22 cellular contexts compared by ENCODE assay signal in the genomic region with DNA sequence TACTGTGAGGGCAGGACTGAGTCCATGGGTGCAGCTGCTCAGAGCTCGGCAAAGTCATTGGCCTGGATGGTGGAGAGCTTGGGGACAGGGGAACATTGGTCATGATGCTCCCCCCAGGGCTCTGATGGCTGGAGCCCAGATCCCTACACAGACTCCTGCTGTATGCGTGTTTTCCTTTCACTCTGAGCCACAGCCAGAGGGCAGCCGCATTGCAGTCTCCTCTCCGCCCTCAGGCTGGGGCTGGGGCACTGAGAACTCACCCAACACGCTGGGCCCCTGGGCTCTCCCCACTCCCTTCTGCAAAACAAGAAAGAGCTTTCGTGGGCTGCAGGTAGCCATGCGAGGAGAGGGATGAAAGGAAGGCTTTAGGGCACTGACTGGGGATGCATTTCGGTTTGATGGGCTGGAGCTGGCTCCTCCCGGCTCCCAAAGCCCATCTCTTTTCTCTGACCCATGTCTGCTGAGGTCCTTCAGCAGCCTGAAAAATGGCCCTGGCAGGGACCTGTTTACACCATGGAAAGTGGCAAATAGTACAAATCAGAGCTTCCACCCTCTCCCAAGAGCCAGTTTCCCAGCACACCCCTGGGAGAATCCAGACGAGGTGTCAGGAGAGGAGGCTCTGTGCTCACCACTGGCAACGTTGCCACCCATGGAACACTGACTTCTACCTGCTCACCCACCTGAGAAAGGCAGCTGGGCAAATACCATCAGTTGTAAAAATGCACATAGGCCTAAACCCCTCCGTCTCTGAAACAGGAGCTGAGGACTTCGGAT. TPM values are rescaled to one million over a fixed set of nuclear protein-coding genes. Genes with fewer than 3 reads are reported as not detected.
DNase-seq lines count a peak whose midpoint lies in the region; ATAC-seq, FAIRE-seq and TF ChIP-seq lines count a peak whose summit lies in the region.
"Had no signal": no experiment of that assay in that cellular context is flagged by ENCODE, and none has a peak within 500 bp of the region (broad histone marks: within the 10 kb centered on the region; RNA-seq: fewer than 3 reads in every experiment).

No MANE protein-coding gene starts in this region.

- no peak for TF ChIP-seq RAD21 in HepG2 (CRISPR knock-in tag; IDR thresholded peaks at IDR 0.05)

- DNase-seq in HepG2 (ENCODE audit: low spot score) (no peak), right lobe of liver (no peak), frontal cortex (ENCODE audit: low spot score in 2 of 2) (peak; percentile 70 to 75), occipital lobe (lab: John Stamatoyannopoulos, UW) (peak; percentile 39), ACHN (no peak)
- DNase-seq in activated CD4-positive, alpha-beta T cell treated with anti-CD3 and anti-CD28 coated beads, Interleukin-2, amount 10 ng/mL, durations not matched to agents 24 days and 14 days = no peak
- DNase-seq: activated CD4-positive, alpha-beta memory T cell treated with anti-CD3 and anti-CD28 coated beads for 36 hours; activated naive CD4-positive, alpha-beta T cell treated with anti-CD3 and anti-CD28 coated beads, Interleukin-2, amount 50 U/mL, for 16 hours; activated T-cell treated with anti-CD3 and anti-CD28 coated beads, Interleukin-2, amount 50 U/mL, for 1 hour; CD4-positive, alpha-beta T cell; DMS153; left ventricle myocardium superior; NCI-H1436 treated with DMSO at 0.1 percent for 48 hours; NCI-H2171 treated with DMSO at 0.1 percent for 48 hours; NCI-H69; SHP77 treated with DMSO at 0.1 percent for 48 hours; stimulated activated CD4-positive, alpha-beta T cell treated with anti-CD3 and anti-CD28 coated beads, Interleukin-2, amount 100 ng/mL, for 48 hours; T-cell had no signal

- peaks cover 97% of the 10 kb centered on the region for H3K36me3 Mint-ChIP-seq in activated T-helper 17 cell treated with anti-CD3 and anti-CD28 coated beads, Interleukin-2, amount 50 U/mL, for 72 hours (ENCODE audit: low read depth)
- H3K36me3 Mint-ChIP-seq in activated CD4-positive, alpha-beta T cell treated with anti-CD3 and anti-CD28 coated beads, Interleukin-2, amount 10 ng/mL, durations not matched to agents 24 days and 14 days (ENCODE audit: low read depth) = peaks cover 61% of the 10 kb centered on the region

- H3K4me1 Mint-ChIP-seq in activated T-helper 17 cell treated with anti-CD3 and anti-CD28 coated beads, Interleukin-2, amount 50 U/mL, for 72 hours = no peaks in the 10 kb centered on the region
- H3K4me1 Mint-ChIP-seq in activated CD4-positive, alpha-beta T cell treated with anti-CD3 and anti-CD28 coated beads, Interleukin-2, amount 10 ng/mL, durations not matched to agents 24 days and 14 days = no peaks in the 10 kb centered on the region
- H3K4me1 Mint-ChIP-seq: T-cell had no signal

- in situ Hi-C loops in HepG2 (cut with HindIII; ENCODE audit: extremely low pct_ligation_motif_present, low pct_unique_long_range_greater_than_20kb) = no loop called here
- in situ Hi-C loops in ACHN (cut with HindIII; ENCODE audit: low pct_ligation_motif_present, low pct_unique_long_range_greater_than_20kb, low sequenced_read_pairs) = no loop called here

- TF ChIP-seq POLR2A in HepG2 (IDR thresholded peaks at IDR 0.05; ENCODE audit: insufficient read depth in 1 of 2, low read depth in 2 of 2, low read length in 2 of 2) = no peak
- TF ChIP-seq POLR2A in right lobe of liver (IDR thresholded peaks at IDR 0.05) = no peak

- H3K9me3 ChIP-seq in HepG2 (ENCODE audit: low read length) = no peaks in the 10 kb centered on the region
- no peaks in the 10 kb centered on the region for H3K9me3 ChIP-seq in right lobe of liver
- H3K9me3 ChIP-seq: gastroesophageal sphincter had no signal

- no peaks in the 10 kb centered on the region for H3K79me2 ChIP-seq in HepG2 (ENCODE audit: insufficient read depth, low read length)

- no peaks in the 10 kb centered on the region for H3K9me3 Mint-ChIP-seq in activated T-helper 17 cell treated with anti-CD3 and anti-CD28 coated beads, Interleukin-2, amount 50 U/mL, for 72 hours
- no peaks in the 10 kb centered on the region for H3K9me3 Mint-ChIP-seq in activated CD4-positive, alpha-beta T cell treated with anti-CD3 and anti-CD28 coated beads, Interleukin-2, amount 10 ng/mL, durations not matched to agents 24 days and 14 days
- H3K9me3 Mint-ChIP-seq: activated CD4-positive, alpha-beta memory T cell treated with anti-CD3 and anti-CD28 coated beads for 36 hours; CD4-positive, alpha-beta T cell; T-cell had no signal

- FAIRE-seq in HepG2 (lab: Jason Lieb, UNC) (no peak), frontal cortex (lab: Jason Lieb, UNC) (no peak)

- BruUV-seq in HepG2 (replicated peaks; lab: Mats Ljungman, UMichigan) = no TSS peak

- TF ChIP-seq CTCF in HepG2 (CRISPR knock-in tag; IDR thresholded peaks at IDR 0.05) = peak; percentile 24; the same call in 1 of the 2 replicates
- no peak for TF ChIP-seq CTCF in right lobe of liver (IDR thresholded peaks at IDR 0.05)

- CTCF ChIA-PET in HepG2 (lab: Yijun Ruan, JAX; ENCODE audit: low intra/inter-chr PET ratio, low total read pairs) = no interaction called here

- no peaks in the 10 kb centered on the region for H3K27me3 ChIP-seq in HepG2 (ENCODE audit: control insufficient read depth in 1 of 2, insufficient read depth in 2 of 2, low read length in 2 of 2)
- H3K27me3 ChIP-seq in right lobe of liver = no peaks in the 10 kb centered on the region
- H3K27me3 ChIP-seq: gastroesophageal sphincter had no signal

- no peak overlapping the region for H3K4me3 Mint-ChIP-seq in activated T-helper 17 cell treated with anti-CD3 and anti-CD28 coated beads, Interleukin-2, amount 50 U/mL, for 72 hours
- no peak overlapping the region for H3K4me3 Mint-ChIP-seq in activated CD4-positive, alpha-beta T cell treated with anti-CD3 and anti-CD28 coated beads, Interleukin-2, amount 10 ng/mL, durations not matched to agents 24 days and 14 days
- H3K4me3 Mint-ChIP-seq: activated CD4-positive, alpha-beta memory T cell treated with anti-CD3 and anti-CD28 coated beads for 36 hours; CD4-positive, alpha-beta T cell; T-cell had no signal

- intact Hi-C loops in HepG2 (cut with micrococcal nuclease; ENCODE audit: unreplicated experiment) = no loop called here
- intact Hi-C loops in right lobe of liver (cut with DNase I) = no loop called here
- intact Hi-C loops in activated CD4-positive, alpha-beta T cell treated with anti-CD3 and anti-CD28 coated beads, Interleukin-2, amount 10 ng/mL, durations not matched to agents 24 days and 14 days (cut with micrococcal nuclease) = no loop called here

- H3K4me1 ChIP-seq in HepG2 (ENCODE audit: insufficient read depth, low read length) (peaks cover 18% of the 10 kb centered on the region), right lobe of liver (peaks cover 0 to 2% (median 0%) of the 10 kb centered on the region in 4 donors)
- H3K4me1 ChIP-seq: gastroesophageal sphincter had no signal

- WGBS in HepG2 (ENCODE audit: low lambda C conversion rate) = 86% methylated on average over 9 of the region's 13 CpGs
- 83% methylated on average over 1 of the region's 13 CpGs for WGBS in right lobe of liver (ENCODE audit: insufficient coverage, low coverage, low lambda C conversion rate, missing lambda C conversion rate)

- no peak overlapping the region for H3K4me2 ChIP-seq in HepG2 (ENCODE audit: low read depth, low read length)

- POLR2A ChIA-PET in HepG2 (lab: Yijun Ruan, JAX) = interaction anchor here (0.9 kb wide), 1 partner anchor 9 kb away, joined by 3 read pairs; no protein-coding TSS in a partner anchor

- H3K4me3 ChIP-seq in HepG2 (replicated peaks in 1 of 3; ENCODE audit: insufficient read depth in 1 of 3, low read depth in 2 of 3, low read length in 3 of 3) = no peak overlapping the region
- no peak overlapping the region for H3K4me3 ChIP-seq in right lobe of liver
- H3K4me3 ChIP-seq: gastroesophageal sphincter, skin epidermis had no signal

- peak; percentile 25; the same call in 1 of the 3 replicates for ATAC-seq in HepG2
- no peak for ATAC-seq in right lobe of liver
- ATAC-seq in activated T-helper 17 cell treated with anti-CD3 and anti-CD28 coated beads, Interleukin-2, amount 50 U/mL, for 72 hours (replicated peaks) = no peak
- ATAC-seq in HG03571 (IDR thresholded peaks at IDR 0.05; ENCODE audit: unreplicated experiment) = no peak
- ATAC-seq: gastroesophageal sphincter, left ventricle myocardium superior, T-cell had no signal

- H2AFZ ChIP-seq in HepG2 (ENCODE audit: low read length) = no peak overlapping the region

- H3K27ac Mint-ChIP-seq in activated T-helper 17 cell treated with anti-CD3 and anti-CD28 coated beads, Interleukin-2, amount 50 U/mL, for 72 hours = no peak overlapping the region
- no peak overlapping the region for H3K27ac Mint-ChIP-seq in activated CD4-positive, alpha-beta T cell treated with anti-CD3 and anti-CD28 coated beads, Interleukin-2, amount 10 ng/mL, durations not matched to agents 24 days and 14 days
- H3K27ac Mint-ChIP-seq: activated CD4-positive, alpha-beta memory T cell treated with anti-CD3 and anti-CD28 coated beads for 36 hours; CD4-positive, alpha-beta T cell; T-cell had no signal

- H4K20me1 ChIP-seq in HepG2 (ENCODE audit: insufficient read depth, low read length) = no peaks in the 10 kb centered on the region

- H3K27ac ChIP-seq in HepG2 (ENCODE audit: extremely low read length, insufficient read depth, low read length) (no peak overlapping the region), right lobe of liver (no peak overlapping the region)
- H3K27ac ChIP-seq: gastroesophageal sphincter, skin epidermis had no signal

- TF ChIP-seq EP300 in HepG2 (IDR thresholded peaks at IDR 0.05; ENCODE audit: low read depth in 2 of 2, low read length in 2 of 2) (no peak), HepG2 (CRISPR knock-in tag; IDR thresholded peaks at IDR 0.05; ENCODE audit: borderline replicate concordance) (no peak)

- H3K9ac ChIP-seq in HepG2 (ENCODE audit: insufficient read depth, low read depth, low read length) = no peak overlapping the region

- no peaks in the 10 kb centered on the region for H3K27me3 Mint-ChIP-seq in activated T-helper 17 cell treated with anti-CD3 and anti-CD28 coated beads, Interleukin-2, amount 50 U/mL, for 72 hours
- H3K27me3 Mint-ChIP-seq in activated CD4-positive, alpha-beta T cell treated with anti-CD3 and anti-CD28 coated beads, Interleukin-2, amount 10 ng/mL, durations not matched to agents 24 days and 14 days = no peaks in the 10 kb centered on the region
- H3K27me3 Mint-ChIP-seq: activated CD4-positive, alpha-beta memory T cell treated with anti-CD3 and anti-CD28 coated beads for 36 hours; CD4-positive, alpha-beta T cell; T-cell had no signal

- H3K36me3 ChIP-seq in HepG2 (replicated peaks in 1 of 2; ENCODE audit: control insufficient read depth in 1 of 2, insufficient read depth in 2 of 2, low read length in 2 of 2) (no peaks in the 10 kb centered on the region), right lobe of liver (peaks cover 0 to 7% (median 2%) of the 10 kb centered on the region in 4 donors)

RNA-seq across cellular contexts. Expression of a gene that starts 43.9 kb away (rescaled TPM):
- total RNA-seq in HepG2 (2016; rRNA removed; fragmentation: Illumina TruSeq; extraction: Trizol) (6.2 and 7.8 TPM in 2 replicates), right lobe of liver (10 to 100 TPM; 17.5 to 53.1 (median 33.1) TPM), frontal cortex (36.7 TPM), occipital lobe (41.5 TPM)
- total RNA-seq in HepG2 (2016; cell fraction: cytosol; rRNA removed; fragmentation: Illumina TruSeq; extraction: Trizol; ENCODE audit: low read depth) = 2.0 and 2.6 TPM in 2 replicates
- total RNA-seq in HepG2 (2016; cell fraction: insoluble cytoplasmic fraction; rRNA removed; fragmentation: Illumina TruSeq; extraction: Trizol) = 6.2 and 7.8 TPM in 2 replicates
- 5.4 and 5.5 TPM in 2 replicates for total RNA-seq in HepG2 (2016; cell fraction: membrane; rRNA removed; fragmentation: Illumina TruSeq; extraction: Trizol)
- total RNA-seq in HepG2 (2016; cell fraction: nucleus; rRNA removed; fragmentation: Illumina TruSeq; extraction: Trizol) = 4.8 and 5.3 TPM in 2 replicates
- 7.4 and 10.8 TPM in 2 replicates for polyA plus RNA-seq in HepG2 (2011; rRNA removed)
- 3.5 and 4.8 TPM in 2 replicates for polyA plus RNA-seq in HepG2 (2011; cell fraction: cytosol; rRNA removed)
- polyA plus RNA-seq in HepG2 (2011; cell fraction: nucleus; rRNA removed) = 27.6 and 31.4 TPM in 2 replicates
- polyA plus RNA-seq in HepG2 (2012) = 7.0 and 8.4 TPM in 2 replicates
- polyA plus RNA-seq in HepG2 (2016; cell fraction: cytosol; fragmentation: Illumina TruSeq; extraction: Trizol; ENCODE audit: low read depth) = 2.3 and 2.7 TPM in 2 replicates
- 8.9 and 9.2 TPM in 2 replicates for polyA plus RNA-seq in HepG2 (2016; cell fraction: insoluble cytoplasmic fraction; fragmentation: Illumina TruSeq; extraction: Trizol; ENCODE audit: low read depth)
- 4.9 and 5.3 TPM in 2 replicates for polyA plus RNA-seq in HepG2 (2016; cell fraction: membrane; fragmentation: Illumina TruSeq; extraction: Trizol; ENCODE audit: low read depth)
- polyA plus RNA-seq in HepG2 (2016; cell fraction: nucleus; fragmentation: Illumina TruSeq; extraction: Trizol; ENCODE audit: insufficient read depth, low read depth) = 9.2 and 12.8 TPM in 2 replicates
- 5.0 and 63.8 TPM in 2 replicates for polyA minus RNA-seq in HepG2 (2011; rRNA and poly(A)+ RNA removed; ENCODE audit: low replicate concordance)
- polyA minus RNA-seq in HepG2 (2011; cell fraction: cytosol; rRNA and poly(A)+ RNA removed) = 4.1 and 4.3 TPM in 2 replicates
- 7.7 and 11.3 TPM in 2 replicates for polyA minus RNA-seq in HepG2 (2011; cell fraction: nucleus; rRNA and poly(A)+ RNA removed)
- 10 to 100 TPM; 42.8 to 73.0 TPM for total RNA-seq in activated T-helper 17 cell treated with anti-CD3 and anti-CD28 coated beads, Interleukin-2, amount 50 U/mL, for 72 hours
- total RNA-seq in activated CD4-positive, alpha-beta T cell treated with anti-CD3 and anti-CD28 coated beads, Interleukin-2, amount 10 ng/mL, durations not matched to agents 24 days and 14 days = 69.6 and 73.1 TPM in 2 replicates

Comparison
In these comparisons a context has a peak if more than half of its experiments do, and no peak if none do; other contexts are left out.
1. DNase-seq: peak in frontal cortex (2 of 2) and occipital lobe (single experiment); none in HepG2 (single experiment), right lobe of liver (0 of 3), ACHN (single experiment) and activated CD4-positive, alpha-beta T cell treated with anti-CD3 and anti-CD28 coated beads, Interleukin-2, amount 10 ng/mL, durations not matched to agents 24 days and 14 days (single experiment).